ENCODE assay signal across 7 cellular contexts in genomic region chr2:109536561-109536960, GRCh38.
DNase-seq lines count a peak whose midpoint lies in the region; ATAC-seq, FAIRE-seq and TF ChIP-seq lines count a peak whose summit lies in the region.
"Not testable (repeated sequence)": the region's sequence is repeated elsewhere in the genome, so short reads cannot be mapped to it uniquely, and the experiment has no call there.

No MANE protein-coding gene starts in this region.

- not testable (repeated sequence) for H3K4me3 ChIP-seq in A673 (ENCODE audit: low read depth, low read length, poor library complexity, severe bottlenecking); IMR-90 (ENCODE audit: insufficient read depth, low read depth, low read length); astrocyte of the cerebellum (ENCODE audit: low read depth, low read length); choroid plexus epithelial cell (ENCODE audit: low read depth, low read length); fibroblast of the aortic adventitia (ENCODE audit: low read depth, low read length); HepG2 (replicated peaks in 1 of 3; ENCODE audit: insufficient read depth in 1 of 3, low read depth in 2 of 3, low read length in 3 of 3)

- CTCF ChIA-PET in A673 (lab: Charles Lee); IMR-90 (lab: Yijun Ruan, JAX); HepG2 (lab: Yijun Ruan, JAX; ENCODE audit: low intra/inter-chr PET ratio, low total read pairs): not testable (repeated sequence)

- H2BK20ac ChIP-seq in IMR-90 (ENCODE audit: low read depth, low read length), result not testable (repeated sequence)

- not testable (repeated sequence) for H2BK5ac ChIP-seq in IMR-90 (ENCODE audit: low read depth, low read length, poor library complexity, severe bottlenecking)

- not testable (repeated sequence) for TF ChIP-seq POLR2A in IMR-90 (IDR thresholded peaks at IDR 0.05; ENCODE audit: low read depth, low read length); HepG2 (IDR thresholded peaks at IDR 0.05; ENCODE audit: insufficient read depth in 1 of 2, low read depth in 2 of 2, low read length in 2 of 2)

- TF ChIP-seq RAD21 in IMR-90 (IDR thresholded peaks at IDR 0.05; ENCODE audit: low read length); HepG2 (CRISPR knock-in tag; IDR thresholded peaks at IDR 0.05): not testable (repeated sequence)

- not testable (repeated sequence) for H2AK9ac ChIP-seq in IMR-90 (replicated peaks; ENCODE audit: low read depth, low read length, poor library complexity)

- H3K79me1 ChIP-seq in IMR-90 (ENCODE audit: low read depth in 1 of 2, low read length in 2 of 2), result not testable (repeated sequence)

- in situ Hi-C loops in IMR-90 (cut with MboI; ENCODE audit: low sequenced_read_pairs); astrocyte of the cerebellum (cut with HindIII; ENCODE audit: low sequenced_read_pairs); HepG2 (cut with HindIII; ENCODE audit: extremely low pct_ligation_motif_present, low pct_unique_long_range_greater_than_20kb): not testable (repeated sequence)

- H3K4me1 ChIP-seq in A673 (ENCODE audit: insufficient read depth, low read length, poor library complexity, severe bottlenecking); IMR-90 (ENCODE audit: control insufficient read depth, insufficient read depth, low read length): not testable (repeated sequence)
- H3K4me1 ChIP-seq in HepG2 (ENCODE audit: insufficient read depth, low read length), result peaks cover 39% of the 10 kb centered on the region

- H3K79me2 ChIP-seq in HepG2 (ENCODE audit: insufficient read depth, low read length), result not testable (repeated sequence)

- not testable (repeated sequence) for H2AFZ ChIP-seq in IMR-90 (replicated peaks; ENCODE audit: low read length, poor library complexity); HepG2 (ENCODE audit: low read length)

- not testable (repeated sequence) for H3K9ac ChIP-seq in IMR-90 (ENCODE audit: low read depth, low read length); HepG2 (ENCODE audit: insufficient read depth, low read depth, low read length)

- intact Hi-C loops in A673 (cut with micrococcal nuclease; ENCODE audit: unreplicated experiment); IMR-90 (cut with micrococcal nuclease); HepG2 (cut with micrococcal nuclease; ENCODE audit: unreplicated experiment): not testable (repeated sequence)

- H3K4me2 ChIP-seq in IMR-90 (ENCODE audit: low read depth, low read length); HepG2 (ENCODE audit: low read depth, low read length): not testable (repeated sequence)

- TF ChIP-seq CTCF in A673 (conservative IDR thresholded peaks at IDR 0.05; ENCODE audit: low read depth, low read length); IMR-90 (conservative IDR thresholded peaks at IDR 0.05; ENCODE audit: low read depth, low read length); astrocyte of the cerebellum (IDR thresholded peaks at IDR 0.05; ENCODE audit: low read depth, low read length, missing control alignments); choroid plexus epithelial cell (conservative IDR thresholded peaks at IDR 0.05; ENCODE audit: low read depth, low read length); fibroblast of the aortic adventitia (IDR thresholded peaks at IDR 0.05; ENCODE audit: insufficient read depth, low read length); HepG2 (CRISPR knock-in tag; IDR thresholded peaks at IDR 0.05): not testable (repeated sequence)

- H2AK5ac ChIP-seq in IMR-90 (ENCODE audit: low read depth, low read length), result not testable (repeated sequence)

- not testable (repeated sequence) for FAIRE-seq in HepG2 (lab: Jason Lieb, UNC)

- not testable (repeated sequence) for H4K20me1 ChIP-seq in IMR-90 (ENCODE audit: insufficient read depth, low read length); HepG2 (ENCODE audit: insufficient read depth, low read length)

- H4K5ac ChIP-seq in IMR-90 (ENCODE audit: low read depth, low read length), result not testable (repeated sequence)

- not testable (repeated sequence) for H2BK120ac ChIP-seq in IMR-90 (ENCODE audit: low read depth, low read length)

- WGBS in IMR-90 (ENCODE audit: extremely low coverage in 2 of 2, insufficient read length in 1 of 2), 2 experiments, result no CpG with 5 or more reads among the region's 3 CpGs
- WGBS in HepG2 (ENCODE audit: low lambda C conversion rate), result 73% methylated on average over 3 of the region's 3 CpGs

- not testable (repeated sequence) for H3K9me1 ChIP-seq in IMR-90 (ENCODE audit: insufficient read depth, low read length)

- ATAC-seq in IMR-90 (ENCODE audit: low read depth); HepG2: not testable (repeated sequence)

- H3K27ac ChIP-seq in A673 (ENCODE audit: low read depth, low read length, poor library complexity, severe bottlenecking); IMR-90 (ENCODE audit: insufficient read depth, low read length); HepG2 (ENCODE audit: extremely low read length, insufficient read depth, low read length): not testable (repeated sequence)

- dilution Hi-C loops in IMR-90 (cut with HindIII; ENCODE audit: low sequenced_read_pairs, unreplicated experiment), result not testable (repeated sequence)

- not testable (repeated sequence) for BruUV-seq in A673 (replicated peaks; lab: Mats Ljungman, UMichigan); IMR-90 (replicated peaks; lab: Mats Ljungman, UMichigan); HepG2 (replicated peaks; lab: Mats Ljungman, UMichigan)

- not testable (repeated sequence) for H4K8ac ChIP-seq in IMR-90 (ENCODE audit: low read depth in 2 of 2, low read length in 2 of 2)

- H3K4ac ChIP-seq in IMR-90 (ENCODE audit: low read depth, low read length), result not testable (repeated sequence)

- H3K36me3 ChIP-seq in A673 (ENCODE audit: insufficient read depth, low read length, poor library complexity, severe bottlenecking); IMR-90 (ENCODE audit: control insufficient read depth, insufficient read depth, low read length); HepG2 (replicated peaks in 1 of 2; ENCODE audit: control insufficient read depth in 1 of 2, insufficient read depth in 2 of 2, low read length in 2 of 2): not testable (repeated sequence)

- H4K91ac ChIP-seq in IMR-90 (ENCODE audit: insufficient read depth, low read depth, low read length), result not testable (repeated sequence)

- TF ChIP-seq EP300 in HepG2 (IDR thresholded peaks at IDR 0.05; ENCODE audit: low read depth in 2 of 2, low read length in 2 of 2); HepG2 (CRISPR knock-in tag; IDR thresholded peaks at IDR 0.05; ENCODE audit: borderline replicate concordance): not testable (repeated sequence)

- not testable (repeated sequence) for H3K14ac ChIP-seq in IMR-90 (replicated peaks; ENCODE audit: low read depth, low read length)

- not testable (repeated sequence) for H3K56ac ChIP-seq in IMR-90 (ENCODE audit: extremely low read depth, insufficient read depth, low read length)

- H3K18ac ChIP-seq in IMR-90 (ENCODE audit: low read depth, low read length), result not testable (repeated sequence)

- not testable (repeated sequence) for H2BK15ac ChIP-seq in IMR-90 (ENCODE audit: low read depth, low read length)

- not testable (repeated sequence) for H3K9me3 ChIP-seq in A673 (ENCODE audit: low read depth, low read length, poor library complexity, severe bottlenecking); IMR-90 (ENCODE audit: control insufficient read depth, insufficient read depth, low read length); HepG2 (ENCODE audit: low read length)

- H3K27me3 ChIP-seq in A673 (replicated peaks; ENCODE audit: insufficient read depth, low read depth, low read length, poor library complexity), result not testable (repeated sequence)
- H3K27me3 ChIP-seq in IMR-90 (ENCODE audit: control insufficient read depth, insufficient read depth, low read length) (peaks cover 19% of the 10 kb centered on the region), HepG2 (ENCODE audit: control insufficient read depth in 1 of 2, insufficient read depth in 2 of 2, low read length in 2 of 2) (peaks cover 3 to 25% of the 10 kb centered on the region in 2 experiments)

- not testable (repeated sequence) for H3K23ac ChIP-seq in IMR-90 (ENCODE audit: low read depth, low read length)

- POLR2A ChIA-PET in A673 (lab: Charles Lee; ENCODE audit: low non-redundant PET); IMR-90 (lab: Charles Lee; ENCODE audit: unreplicated experiment); HepG2 (lab: Yijun Ruan, JAX): not testable (repeated sequence)

- peak; percentile 33 for DNase-seq in A673 (ENCODE audit: low spot score)
- peak; percentile 6 for DNase-seq in CD1c-positive myeloid dendritic cell (ENCODE audit: extremely low spot score)
- DNase-seq in IMR-90, result peak; percentile 24
- peak; percentile 27 for DNase-seq in astrocyte of the cerebellum (ENCODE audit: low read depth)
- DNase-seq in choroid plexus epithelial cell (ENCODE audit: low read depth), result peak; percentile 75
- peak; percentile 23 for DNase-seq in fibroblast of the aortic adventitia (ENCODE audit: low read depth)
- not testable (repeated sequence) for DNase-seq in HepG2 (ENCODE audit: low spot score)

TF ChIP-seq in HepG2, 621 proteins besides CTCF, POLR2A, EP300 and RAD21:
- peak; percentile 63; the same call in 1 of the 2 replicates for TF ChIP-seq ZNF431 (CRISPR knock-in tag; IDR thresholded peaks at IDR 0.05; ENCODE audit: borderline replicate concordance, low read depth)
